15 cellular contexts compared by ENCODE assay signal in genomic region chr6:101662111-101662897, GRCh38.
A peak's percentile ranks its signal among the peaks of the same experiment; 100 is the strongest.
DNase-seq lines count a peak whose midpoint lies in the region; ATAC-seq and TF ChIP-seq lines count a peak whose summit lies in the region.
"Had no signal": no experiment of that assay in that cellular context is flagged by ENCODE, and none has a peak within 500 bp of the region (broad histone marks: within the 10 kb centered on the region; RNA-seq: fewer than 3 reads in every experiment).

No MANE protein-coding gene starts in this region.

- no peak overlapping the region for H3K27ac Mint-ChIP-seq in type B pancreatic cell
- H3K27ac Mint-ChIP-seq: activated naive CD4-positive, alpha-beta T cell treated with anti-CD3 and anti-CD28 coated beads, Interleukin-2, amount 10 ng/mL, durations not matched to agents 7 days and 5 days; B cell; nephron had no signal

- H3K36me3 Mint-ChIP-seq in type B pancreatic cell: no peaks in the 10 kb centered on the region
- H3K36me3 Mint-ChIP-seq: activated naive CD4-positive, alpha-beta T cell treated with anti-CD3 and anti-CD28 coated beads, Interleukin-2, amount 10 ng/mL, durations not matched to agents 7 days and 5 days had no signal

- H3K4me3 Mint-ChIP-seq in type B pancreatic cell: no peak overlapping the region
- H3K4me3 Mint-ChIP-seq: activated naive CD4-positive, alpha-beta T cell treated with anti-CD3 and anti-CD28 coated beads, Interleukin-2, amount 10 ng/mL, durations not matched to agents 7 days and 5 days; B cell; nephron had no signal

- H3K27me3 ChIP-seq in prostate gland (replicated peaks; ENCODE audit: insufficient read depth): no peaks in the 10 kb centered on the region

- WGBS in prostate gland: 97% methylated on average over 2 of the region's 2 CpGs

- H3K27me3 Mint-ChIP-seq in type B pancreatic cell: no peaks in the 10 kb centered on the region
- H3K27me3 Mint-ChIP-seq: activated naive CD4-positive, alpha-beta T cell treated with anti-CD3 and anti-CD28 coated beads, Interleukin-2, amount 10 ng/mL, durations not matched to agents 7 days and 5 days; B cell had no signal

- no peak for DNase-seq in DMS114 treated with DMSO at 0.1 percent for 48 hours (lab: John Stamatoyannopoulos, UW; ENCODE audit: unreplicated experiment)
- no peak for DNase-seq in D341Med (ENCODE audit: low spot score)
- DNase-seq in type B pancreatic cell (ENCODE audit: extremely low spot score, unreplicated experiment): no peak
- DNase-seq in prostate gland (ENCODE audit: low spot score): no peak
- DNase-seq: activated naive CD4-positive, alpha-beta T cell treated with anti-CD3 and anti-CD28 coated beads, Interleukin-2, amount 10 ng/mL, durations not matched to agents 7 days and 5 days; caudate nucleus; NCI-H2171 treated with DMSO at 0.1 percent for 48 hours; OCI-M1 had no signal

- H3K9me3 ChIP-seq in prostate gland: no peaks in the 10 kb centered on the region

- no peaks in the 10 kb centered on the region for H3K4me1 Mint-ChIP-seq in type B pancreatic cell (ENCODE audit: unreplicated experiment)
- H3K4me1 Mint-ChIP-seq: activated naive CD4-positive, alpha-beta T cell treated with anti-CD3 and anti-CD28 coated beads, Interleukin-2, amount 10 ng/mL, durations not matched to agents 7 days and 5 days; B cell; nephron had no signal

- no peak for TF ChIP-seq POLR2A in prostate gland (IDR thresholded peaks at IDR 0.05)

- no peak overlapping the region for H3K27ac ChIP-seq in prostate gland

- H3K4me1 ChIP-seq in prostate gland (replicated peaks): no peaks in the 10 kb centered on the region

- H3K4me3 ChIP-seq in prostate gland: no peak overlapping the region

- no peaks in the 10 kb centered on the region for H3K36me3 ChIP-seq in prostate gland

- TF ChIP-seq CTCF in type B pancreatic cell (conservative IDR thresholded peaks at IDR 0.05): no peak
- TF ChIP-seq CTCF in prostate gland (IDR thresholded peaks at IDR 0.05): no peak

- H3K9me3 Mint-ChIP-seq in type B pancreatic cell: peaks cover 4% of the 10 kb centered on the region

- ATAC-seq in GM18520 (IDR thresholded peaks at IDR 0.05; ENCODE audit: unreplicated experiment) (peak; percentile 89), GM21390 (IDR thresholded peaks at IDR 0.05; ENCODE audit: unreplicated experiment) (peak; percentile 96), HG02973 (IDR thresholded peaks at IDR 0.05; ENCODE audit: unreplicated experiment) (peak; percentile 92), HG03558 (IDR thresholded peaks at IDR 0.05; ENCODE audit: extremely low read depth, unreplicated experiment) (peak; percentile 64)
- ATAC-seq: left lobe of liver had no signal

- intact Hi-C loops in prostate gland (cut with DNase I): no loop called here
